In the genomic region with DNA sequence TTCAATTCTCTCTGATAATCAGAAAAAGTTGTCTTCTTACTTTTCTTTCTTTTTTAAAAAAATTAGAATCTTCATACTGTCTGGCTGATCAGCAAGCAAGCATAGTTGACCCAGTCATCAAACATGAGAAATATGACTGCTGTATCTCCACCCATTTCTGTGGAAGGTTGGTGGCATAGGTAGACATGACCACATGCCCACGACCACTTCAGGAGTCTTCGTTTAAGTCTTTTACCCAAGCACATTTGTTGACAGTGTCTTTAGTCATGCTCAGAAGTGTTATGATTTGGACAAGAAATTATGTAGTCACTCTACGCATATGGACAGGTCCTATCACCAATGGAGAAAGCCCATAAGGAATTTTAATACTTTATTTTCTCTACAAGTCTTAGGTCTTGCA, we compare ENCODE assay signal across 26 cellular contexts.
DNase-seq lines count a peak whose midpoint lies in the region; ATAC-seq, FAIRE-seq and TF ChIP-seq lines count a peak whose summit lies in the region.
"Had no signal": no experiment of that assay in that cellular context is flagged by ENCODE, and none has a peak within 500 bp of the region (broad histone marks: within the 10 kb centered on the region; RNA-seq: fewer than 3 reads in every experiment).

No MANE protein-coding gene starts in this region.

- no peak for TF ChIP-seq CTCF in K562 (IDR thresholded peaks at IDR 0.05 in 2 of 3, conservative IDR thresholded peaks at IDR 0.05 in 1 of 3; ENCODE audit: insufficient read depth in 2 of 3, low read depth in 1 of 3, low read length in 3 of 3)
- no peak for TF ChIP-seq CTCF in ovary (IDR thresholded peaks at IDR 0.05)

- no peak for FAIRE-seq in K562 (lab: Jason Lieb, UNC)
- FAIRE-seq: A204.1, GM12878, GM12892, GM18507 had no signal

- H3K4me1 Mint-ChIP-seq in stimulated activated naive CD8-positive, alpha-beta T cell treated with anti-CD3 and anti-CD28 coated beads, Interleukin-15, amount 100 ng/mL, for 72 hours = peaks cover 55% of the 10 kb centered on the region
- peaks cover 25% of the 10 kb centered on the region for H3K4me1 Mint-ChIP-seq in stimulated activated effector memory CD8-positive, alpha-beta T cell treated with anti-CD3 and anti-CD28 coated beads, Interleukin-12 subunit alpha, Interleukin-12 subunit beta, amount 100 ng/mL, for 72 hours

- no peak overlapping the region for H3K4me3 Mint-ChIP-seq in stimulated activated naive CD8-positive, alpha-beta T cell treated with anti-CD3 and anti-CD28 coated beads, Interleukin-15, amount 100 ng/mL, for 72 hours
- H3K4me3 Mint-ChIP-seq in stimulated activated effector memory CD8-positive, alpha-beta T cell treated with anti-CD3 and anti-CD28 coated beads, Interleukin-12 subunit alpha, Interleukin-12 subunit beta, amount 100 ng/mL, for 72 hours = no peak overlapping the region
- H3K4me3 Mint-ChIP-seq: CD14-positive monocyte; CD4-positive, alpha-beta memory T cell; CD4-positive, CD25-positive, alpha-beta regulatory T cell; CD8-positive, alpha-beta memory T cell had no signal

- H3K27ac Mint-ChIP-seq in stimulated activated naive CD8-positive, alpha-beta T cell treated with anti-CD3 and anti-CD28 coated beads, Interleukin-15, amount 100 ng/mL, for 72 hours = peak overlapping the region in 1 of 2 donors; percentile 69
- H3K27ac Mint-ChIP-seq in stimulated activated effector memory CD8-positive, alpha-beta T cell treated with anti-CD3 and anti-CD28 coated beads, Interleukin-12 subunit alpha, Interleukin-12 subunit beta, amount 100 ng/mL, for 72 hours = no peak overlapping the region
- H3K27ac Mint-ChIP-seq: CD14-positive monocyte; CD4-positive, alpha-beta memory T cell; CD4-positive, CD25-positive, alpha-beta regulatory T cell; CD8-positive, alpha-beta memory T cell had no signal

- H3K27ac ChIP-seq in K562 (ENCODE audit: extremely low read depth, low read depth, low read length) = no peak overlapping the region
- H3K27ac ChIP-seq in ovary = no peak overlapping the region
- H3K27ac ChIP-seq: BLaER1 had no signal

- no peaks in the 10 kb centered on the region for H3K36me3 ChIP-seq in K562 (ENCODE audit: control insufficient read depth, insufficient read depth, low read length)
- no peaks in the 10 kb centered on the region for H3K36me3 ChIP-seq in ovary
- H3K36me3 ChIP-seq: BE2C, BLaER1 had no signal

- POLR2A ChIA-PET in K562 (lab: Yijun Ruan, JAX) = no interaction called here

- CTCF ChIA-PET in K562 (lab: Yijun Ruan, JAX; ENCODE audit: low intra/inter-chr PET ratio) = no interaction called here

- intact Hi-C loops in K562 (cut with micrococcal nuclease) (no loop called here), ovary (cut with DNase I) (no loop called here)

- H3K4me2 ChIP-seq in K562 (ENCODE audit: insufficient read depth, low read length) = no peak overlapping the region
- H3K4me2 ChIP-seq: BLaER1 had no signal

- no peak for TF ChIP-seq RAD21 in K562 (CRISPR knock-in tag; conservative IDR thresholded peaks at IDR 0.05 in 1 of 2, IDR thresholded peaks at IDR 0.05 in 1 of 2)

- H3K9me3 ChIP-seq in K562 (replicated peaks; ENCODE audit: control insufficient read depth, insufficient read depth, low read depth, low read length) = no peaks in the 10 kb centered on the region; the same call in 1 of the 2 replicates
- H3K9me3 ChIP-seq in ovary = no peaks in the 10 kb centered on the region
- H3K9me3 ChIP-seq: BE2C, BLaER1 had no signal

- peaks cover 6 to 24% of the 10 kb centered on the region in 2 donors for H3K9me3 Mint-ChIP-seq in stimulated activated naive CD8-positive, alpha-beta T cell treated with anti-CD3 and anti-CD28 coated beads, Interleukin-15, amount 100 ng/mL, for 72 hours
- no peaks in the 10 kb centered on the region for H3K9me3 Mint-ChIP-seq in stimulated activated effector memory CD8-positive, alpha-beta T cell treated with anti-CD3 and anti-CD28 coated beads, Interleukin-12 subunit alpha, Interleukin-12 subunit beta, amount 100 ng/mL, for 72 hours
- H3K9me3 Mint-ChIP-seq: CD4-positive, alpha-beta memory T cell had no signal

- peak overlapping the region; percentile 64 for H2AFZ ChIP-seq in K562 (ENCODE audit: low read depth, low read length)

- H3K9ac ChIP-seq in K562 (ENCODE audit: insufficient read depth in 1 of 2, low read depth in 2 of 2, low read length in 2 of 2) = no peak overlapping the region
- H3K9ac ChIP-seq: BLaER1 had no signal

- H3K36me3 Mint-ChIP-seq in stimulated activated effector memory CD8-positive, alpha-beta T cell treated with anti-CD3 and anti-CD28 coated beads, Interleukin-12 subunit alpha, Interleukin-12 subunit beta, amount 100 ng/mL, for 72 hours = no peaks in the 10 kb centered on the region
- H3K36me3 Mint-ChIP-seq: CD14-positive monocyte; CD4-positive, alpha-beta memory T cell; CD4-positive, CD25-positive, alpha-beta regulatory T cell had no signal

- no peaks in the 10 kb centered on the region for H3K27me3 Mint-ChIP-seq in stimulated activated naive CD8-positive, alpha-beta T cell treated with anti-CD3 and anti-CD28 coated beads, Interleukin-15, amount 100 ng/mL, for 72 hours
- H3K27me3 Mint-ChIP-seq: CD4-positive, alpha-beta memory T cell; CD4-positive, CD25-positive, alpha-beta regulatory T cell; CD8-positive, alpha-beta memory T cell had no signal

- DNase-seq in stimulated activated naive CD8-positive, alpha-beta T cell treated with anti-CD3 and anti-CD28 coated beads, Interleukin-15, amount 100 ng/mL, for 72 hours = no peak
- DNase-seq in stimulated activated naive CD8-positive, alpha-beta T cell treated with anti-CD3 and anti-CD28 coated beads, Interleukin-15, Interleukin-2, amounts not matched to agents 100 U/mL and 50 U/mL, for 24 hours = no peak
- DNase-seq in K562 (ENCODE audit: extremely low read depth in 1 of 4, low spot score in 3 of 4) = no peak
- no peak for DNase-seq in stimulated activated effector memory CD8-positive, alpha-beta T cell treated with anti-CD3 and anti-CD28 coated beads, Interleukin-12 subunit alpha, Interleukin-12 subunit beta, amount 100 ng/mL, for 72 hours (ENCODE audit: low spot score in 2 of 2)
- DNase-seq in ovary = no peak
- DNase-seq: 8988T; ACHN; BE2C; C1 segment of cervical spinal cord; CD4-positive, alpha-beta memory T cell; CD4-positive, CD25-positive, alpha-beta regulatory T cell; CD8-positive, alpha-beta memory T cell; COR-L47; DMS 273 treated with DMSO at 0.1 percent for 48 hours; DMS153; DMS79; DND-41; EL; GDM1 had no signal

- H3K27me3 ChIP-seq in K562 (ENCODE audit: control insufficient read depth in 2 of 2, insufficient read depth in 2 of 2, low read length in 2 of 2) = no peaks in the 10 kb centered on the region
- H3K27me3 ChIP-seq in ovary = no peaks in the 10 kb centered on the region
- H3K27me3 ChIP-seq: BE2C, BLaER1 had no signal

- TF ChIP-seq POLR2A in K562 (conservative IDR thresholded peaks at IDR 0.05) (no peak), ovary (IDR thresholded peaks at IDR 0.05) (no peak)

- TF ChIP-seq EP300 in K562 (IDR thresholded peaks at IDR 0.05; ENCODE audit: low read length) = no peak
- no peak for TF ChIP-seq EP300 in ovary (IDR thresholded peaks at IDR 0.05)

- ATAC-seq in stimulated activated naive CD8-positive, alpha-beta T cell treated with anti-CD3 and anti-CD28 coated beads, Interleukin-15, amount 100 ng/mL, for 72 hours = peak; percentile 31
- no peak for ATAC-seq in stimulated activated naive CD8-positive, alpha-beta T cell treated with anti-CD3 and anti-CD28 coated beads, Interleukin-15, Interleukin-2, amounts not matched to agents 100 U/mL and 50 U/mL, for 24 hours
- ATAC-seq in K562 (no peak), GM19463 (IDR thresholded peaks at IDR 0.05; ENCODE audit: unreplicated experiment) (no peak)
- peak; percentile 80 for ATAC-seq in stimulated activated effector memory CD8-positive, alpha-beta T cell treated with anti-CD3 and anti-CD28 coated beads, Interleukin-12 subunit alpha, Interleukin-12 subunit beta, amount 100 ng/mL, for 72 hours
- ATAC-seq: GM12878 had no signal

- H3K9me1 ChIP-seq in K562 (ENCODE audit: control insufficient read depth, insufficient read depth, low read length) = no peaks in the 10 kb centered on the region

- WGBS in K562 (ENCODE audit: insufficient coverage, low coverage, missing lambda C conversion rate) = 49% methylated on average over 3 of the region's 3 CpGs
- WGBS in ovary, 3 donors = 89 to 91% (median 89%) methylated on average over 3 of the region's 3 CpGs

- no peaks in the 10 kb centered on the region for H3K79me2 ChIP-seq in K562 (ENCODE audit: control insufficient read depth, insufficient read depth, low read length)

- in situ Hi-C loops in K562 (cut with MboI) = no loop called here

- no TSS peak for BruUV-seq in K562 (replicated peaks; lab: Mats Ljungman, UMichigan)

- H3K4me3 ChIP-seq in K562 = no peak overlapping the region
- H3K4me3 ChIP-seq in ovary = no peak overlapping the region
- H3K4me3 ChIP-seq: BLaER1, GM12878 had no signal

- H3K4me1 ChIP-seq in K562 (replicated peaks in 1 of 2; ENCODE audit: control insufficient read depth in 2 of 2, insufficient read depth in 2 of 2, low read length in 2 of 2) = peaks cover 9 to 31% of the 10 kb centered on the region in 2 experiments
- H3K4me1 ChIP-seq in ovary (ENCODE audit: insufficient read depth) = no peaks in the 10 kb centered on the region
- H3K4me1 ChIP-seq: BE2C, BLaER1 had no signal

- H4K20me1 ChIP-seq in K562 (replicated peaks; ENCODE audit: control insufficient read depth, insufficient read depth, low read length) = no peaks in the 10 kb centered on the region
- H4K20me1 ChIP-seq: BLaER1 had no signal

TF ChIP-seq in K562, 482 proteins besides CTCF, POLR2A, EP300 and RAD21 (continues in another document):
- TF ChIP-seq, protein P1, sequence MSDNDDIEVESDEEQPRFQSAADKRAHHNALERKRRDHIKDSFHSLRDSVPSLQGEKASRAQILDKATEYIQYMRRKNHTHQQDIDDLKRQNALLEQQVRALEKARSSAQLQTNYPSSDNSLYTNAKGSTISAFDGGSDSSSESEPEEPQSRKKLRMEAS (CRISPR knock-in tag; IDR thresholded peaks at IDR 0.05) = no peak

Comparison
In these comparisons a context has a peak if more than half of its experiments do, and no peak if none do; other contexts are left out.
1. ATAC-seq: peak in stimulated activated naive CD8-positive, alpha-beta T cell treated with anti-CD3 and anti-CD28 coated beads, Interleukin-15, amount 100 ng/mL, for 72 hours (single experiment) and stimulated activated effector memory CD8-positive, alpha-beta T cell treated with anti-CD3 and anti-CD28 coated beads, Interleukin-12 subunit alpha, Interleukin-12 subunit beta, amount 100 ng/mL, for 72 hours (single experiment); none in stimulated activated naive CD8-positive, alpha-beta T cell treated with anti-CD3 and anti-CD28 coated beads, Interleukin-15, Interleukin-2, amounts not matched to agents 100 U/mL and 50 U/mL, for 24 hours (single experiment), K562 (single experiment) and GM19463 (single experiment).